In genomic region chr15:69092159-69092558, GRCh38 we compare ENCODE assay signal across 15 cellular contexts.
DNase-seq lines count a peak whose midpoint lies in the region; ATAC-seq, FAIRE-seq and TF ChIP-seq lines count a peak whose summit lies in the region.
"Had no signal": no experiment of that assay in that cellular context is flagged by ENCODE, and none has a peak within 500 bp of the region (broad histone marks: within the 10 kb centered on the region; RNA-seq: fewer than 3 reads in every experiment).

No MANE protein-coding gene starts in this region.

- no peaks in the 10 kb centered on the region for H3K9me2 ChIP-seq in PC-3 (replicated peaks; ENCODE audit: low read length)

- FAIRE-seq in GM12892 (lab: Jason Lieb, UNC): peak; percentile 38

- no peaks in the 10 kb centered on the region for H3K27me3 ChIP-seq in PC-3 (ENCODE audit: low read length)
- H3K27me3 ChIP-seq in kidney epithelial cell (ENCODE audit: control insufficient read depth, insufficient read depth, low read length): no peaks in the 10 kb centered on the region
- H3K27me3 ChIP-seq: BLaER1, ovary had no signal

- ATAC-seq in PC-3: peak; percentile 87
- no peak for ATAC-seq in HG03457 (IDR thresholded peaks at IDR 0.05; ENCODE audit: unreplicated experiment)

- no peaks in the 10 kb centered on the region for H4K20me1 ChIP-seq in PC-3 (ENCODE audit: low read length)
- H4K20me1 ChIP-seq: BLaER1 had no signal

- no peak overlapping the region for H2AFZ ChIP-seq in PC-3 (ENCODE audit: low read length)

- H3K4me2 ChIP-seq in PC-3 (ENCODE audit: low read length): peak overlapping the region; percentile 59
- H3K4me2 ChIP-seq: BLaER1 had no signal

- peaks cover 38% of the 10 kb centered on the region for H3K4me1 ChIP-seq in PC-3 (ENCODE audit: insufficient read depth, low read length)

- peaks cover 62% of the 10 kb centered on the region for H3K4me1 Mint-ChIP-seq in MCF 10A (ENCODE audit: insufficient read depth, unreplicated experiment)
- H3K4me1 Mint-ChIP-seq: memory B cell had no signal

- H3K9ac ChIP-seq in PC-3 (ENCODE audit: low read length): no peak overlapping the region
- H3K9ac ChIP-seq: BLaER1 had no signal

- intact Hi-C loops in PC-3 (cut with micrococcal nuclease): no loop called here
- intact Hi-C loops in MCF 10A (cut with micrococcal nuclease): loop anchor here (5.0 kb wide), 1 partner anchor 70 kb away; the partner anchor contains the start of gene GLCE
- intact Hi-C loops in posterior vena cava (cut with DNase I): no loop called here

- TF ChIP-seq CTCF in PC-3 (conservative IDR thresholded peaks at IDR 0.05; ENCODE audit: low read depth, low read length): no peak
- no peak for TF ChIP-seq CTCF in MCF 10A (IDR thresholded peaks at IDR 0.05; ENCODE audit: unreplicated experiment)
- TF ChIP-seq CTCF in kidney epithelial cell (IDR thresholded peaks at IDR 0.05; ENCODE audit: insufficient read depth, low read length, poor library complexity, severe bottlenecking): no peak

- H3K9me3 ChIP-seq in PC-3 (ENCODE audit: low read length): no peaks in the 10 kb centered on the region
- H3K9me3 ChIP-seq: BLaER1, ovary had no signal

- peak overlapping the region; percentile 73 for H3K27ac ChIP-seq in PC-3 (ENCODE audit: low read length)
- H3K27ac ChIP-seq: BLaER1, ovary, VCaP had no signal

- no peaks in the 10 kb centered on the region for H3K36me3 ChIP-seq in PC-3 (ENCODE audit: low read depth, low read length)
- H3K36me3 ChIP-seq in kidney epithelial cell (ENCODE audit: control insufficient read depth, insufficient read depth, low read length): no peaks in the 10 kb centered on the region
- H3K36me3 ChIP-seq: BLaER1, ovary had no signal

- H3F3A ChIP-seq in PC-3 (ENCODE audit: low read length, unreplicated experiment): no peaks in the 10 kb centered on the region

- no peaks in the 10 kb centered on the region for H3K36me3 Mint-ChIP-seq in MCF 10A (ENCODE audit: insufficient read depth, unreplicated experiment)
- H3K36me3 Mint-ChIP-seq: memory B cell had no signal

- H3K4me3 ChIP-seq in PC-3 (ENCODE audit: low read length) (no peak overlapping the region), kidney epithelial cell (ENCODE audit: low read depth, low read length) (no peak overlapping the region)
- H3K4me3 ChIP-seq: BLaER1, ovary had no signal

- POLR2A ChIA-PET in PC-3 (lab: Charles Lee; ENCODE audit: unreplicated experiment): no interaction called here
- POLR2A ChIA-PET in MCF 10A (lab: Yijun Ruan, JAX): interaction anchor here (1.1 to 4.2 kb wide), 6 partner anchors 11 to 69 kb away, joined by 3 to 28 read pairs (median 8); partner anchors contain the start of gene GLCE

- H3K27me3 Mint-ChIP-seq in MCF 10A (ENCODE audit: insufficient read depth, unreplicated experiment): no peaks in the 10 kb centered on the region

- H3K27ac Mint-ChIP-seq in MCF 10A (ENCODE audit: low read depth, unreplicated experiment): peak overlapping the region; percentile 44
- H3K27ac Mint-ChIP-seq: memory B cell had no signal

- BruUV-seq in PC-3 (replicated peaks; lab: Mats Ljungman, UMichigan): no TSS peak
- BruUV-seq in MCF 10A (replicated peaks; lab: Mats Ljungman, UMichigan): no TSS peak

- DNase-seq in GM12892 (ENCODE audit: insufficient read length) (no peak), PC-3 (peak; percentile 98), MCF 10A (ENCODE audit: unreplicated experiment) (peak; percentile 94), kidney epithelial cell (ENCODE audit: low read depth) (peak; percentile 54), COR-L47 (lab: John Stamatoyannopoulos, UW) (no peak), middle frontal gyrus (ENCODE audit: extremely low spot score, low spot score) (no peak), posterior vena cava (ENCODE audit: low spot score) (no peak)
- DNase-seq: activated CD8-positive, alpha-beta memory T cell treated with anti-CD3 and anti-CD28 coated beads, Interleukin-2, amount 50 U/mL, for 48 hours; effector CD4-positive, alpha-beta T cell; hypothalamus; ovary had no signal

- no peaks in the 10 kb centered on the region for H3K9me3 Mint-ChIP-seq in MCF 10A (ENCODE audit: unreplicated experiment)

- H3K79me2 ChIP-seq in PC-3 (ENCODE audit: low read length): no peaks in the 10 kb centered on the region

- no peak overlapping the region for H3K4me3 Mint-ChIP-seq in MCF 10A (ENCODE audit: unreplicated experiment)
- H3K4me3 Mint-ChIP-seq: memory B cell had no signal

- CTCF ChIA-PET in PC-3 (lab: Charles Lee): no interaction called here
- CTCF ChIA-PET in MCF 10A (lab: Yijun Ruan, JAX): interaction anchor here (0.5 to 1.6 kb wide), 5 partner anchors 13 to 618 kb away, joined by 3 to 6 read pairs (median 3); no protein-coding TSS in a partner anchor

- no peak for TF ChIP-seq POLR2A in GM12892 (IDR thresholded peaks at IDR 0.05; ENCODE audit: low read depth, low read length)

Comparison
In these comparisons a context has a peak if more than half of its experiments do, and no peak if none do; other contexts are left out.
1. DNase-seq: peak in PC-3 (single experiment), MCF 10A (single experiment) and kidney epithelial cell (single experiment); none in GM12892 (single experiment), COR-L47 (single experiment), middle frontal gyrus (single experiment) and posterior vena cava (single experiment).